25 cellular contexts compared by ENCODE assay signal in the genomic region with DNA sequence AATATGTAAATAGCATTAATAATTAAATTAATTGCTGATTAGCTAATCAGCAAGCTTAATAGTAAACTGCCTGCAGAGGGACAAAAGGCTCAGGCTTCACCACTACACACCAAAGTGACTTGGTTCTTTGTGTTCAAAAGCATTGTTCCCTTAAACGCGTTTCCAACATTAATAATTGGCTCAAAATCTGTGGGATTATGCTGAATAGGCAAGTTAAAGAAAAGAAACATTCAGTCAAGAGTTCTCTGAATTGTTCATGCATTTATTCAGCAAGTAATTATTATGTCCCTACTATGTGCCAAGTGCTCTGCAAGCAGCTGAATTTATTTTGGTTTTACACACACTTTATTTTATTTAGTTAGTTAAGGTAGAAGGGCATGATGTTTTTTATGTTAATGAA.
DNase-seq lines count a peak whose midpoint lies in the region; ATAC-seq, FAIRE-seq and TF ChIP-seq lines count a peak whose summit lies in the region.
"Had no signal": no experiment of that assay in that cellular context is flagged by ENCODE, and none has a peak within 500 bp of the region (broad histone marks: within the 10 kb centered on the region; RNA-seq: fewer than 3 reads in every experiment).

No MANE protein-coding gene starts in this region.

- no peaks in the 10 kb centered on the region for H3K36me3 ChIP-seq in neural progenitor cell
- H3K36me3 ChIP-seq: BLaER1 treated with 17β-estradiol and CSF1 and Interleukin-3, amounts not matched to agents 10 nM and 100 nM had no signal

- H3K9me3 ChIP-seq in A549 (peaks cover 3% of the 10 kb centered on the region; the same call in 1 of the 3 replicates), neural progenitor cell (ENCODE audit: low read depth) (no peaks in the 10 kb centered on the region)
- no peaks in the 10 kb centered on the region for H3K9me3 ChIP-seq in CD4-positive, alpha-beta T cell (ENCODE audit: control insufficient read depth, low read length)
- H3K9me3 ChIP-seq: BLaER1 treated with 17β-estradiol and CSF1 and Interleukin-3, amounts not matched to agents 10 nM and 100 nM had no signal

- H3K4me1 Mint-ChIP-seq in neural progenitor cell: no peaks in the 10 kb centered on the region
- no peaks in the 10 kb centered on the region for H3K4me1 Mint-ChIP-seq in CD4-positive, alpha-beta T cell (ENCODE audit: low read depth)
- H3K4me1 Mint-ChIP-seq: B cell; CD4-positive, alpha-beta memory T cell; CD8-positive, alpha-beta memory T cell had no signal

- H3K9me3 Mint-ChIP-seq in neural progenitor cell: no peaks in the 10 kb centered on the region
- H3K9me3 Mint-ChIP-seq in CD4-positive, alpha-beta T cell: no peaks in the 10 kb centered on the region

- H3K4me1 ChIP-seq in A549: no peaks in the 10 kb centered on the region
- peaks cover 17% of the 10 kb centered on the region for H3K4me1 ChIP-seq in neural progenitor cell

- no peak overlapping the region for H3K27ac ChIP-seq in A549
- no peak overlapping the region for H3K27ac ChIP-seq in neural progenitor cell
- no peak overlapping the region for H3K27ac ChIP-seq in CD4-positive, alpha-beta T cell (ENCODE audit: low read depth, low read length)
- H3K27ac ChIP-seq: 22Rv1; BLaER1 treated with 17β-estradiol and CSF1 and Interleukin-3, amounts not matched to agents 10 nM and 100 nM; C4-2B had no signal

- DNase-seq in NCI-H748 (lab: John Stamatoyannopoulos, UW; ENCODE audit: unreplicated experiment) (peak; percentile 3), NCI-H748 treated with DMSO at 0.1 percent for 48 hours (lab: John Stamatoyannopoulos, UW) (no peak), A549 (ENCODE audit: low read depth in 1 of 2, low spot score in 1 of 2) (no peak), neural progenitor cell (ENCODE audit: low spot score) (no peak), AG08395 (ENCODE audit: low spot score) (no peak)
- DNase-seq in CD4-positive, alpha-beta T cell: no peak
- DNase-seq: ACHN; AML-193; CD4-positive, alpha-beta memory T cell; CD8-positive, alpha-beta memory T cell; COR-L47; DMS 273 treated with DMSO at 0.1 percent for 48 hours; DMS153; DMS53; DMS79; DND-41; EL; GDM1 had no signal

- H3K79me2 ChIP-seq in neural progenitor cell (ENCODE audit: low read depth): peaks cover 6% of the 10 kb centered on the region

- no peaks in the 10 kb centered on the region for H3K27me3 ChIP-seq in neural progenitor cell
- no peaks in the 10 kb centered on the region for H3K27me3 ChIP-seq in CD4-positive, alpha-beta T cell (ENCODE audit: control insufficient read depth, insufficient read depth, low read length)
- H3K27me3 ChIP-seq: BLaER1 treated with 17β-estradiol and CSF1 and Interleukin-3, amounts not matched to agents 10 nM and 100 nM had no signal

- CTCF ChIA-PET in A549 (lab: Yijun Ruan, JAX): no interaction called here
- CTCF ChIA-PET in CD4-positive, alpha-beta T cell (lab: Charles Lee): no interaction called here

- ATAC-seq in A549: no peak
- ATAC-seq in CD4-positive, alpha-beta T cell (ENCODE audit: poor library complexity): no peak
- ATAC-seq: GM12878 had no signal

- no peak overlapping the region for H3K4me3 ChIP-seq in A549
- no peak overlapping the region for H3K4me3 ChIP-seq in neural progenitor cell
- H3K4me3 ChIP-seq: BLaER1 treated with 17β-estradiol and CSF1 and Interleukin-3, amounts not matched to agents 10 nM and 100 nM; GM12878 had no signal

- TF ChIP-seq EP300 in A549 (IDR thresholded peaks at IDR 0.05): no peak

- H3K4me2 ChIP-seq in A549 (no peak overlapping the region), neural progenitor cell (peak overlapping the region; percentile 11)
- H3K4me2 ChIP-seq: BLaER1 treated with 17β-estradiol and CSF1 and Interleukin-3, amounts not matched to agents 10 nM and 100 nM had no signal

- no peak for TF ChIP-seq RAD21 in A549 (conservative IDR thresholded peaks at IDR 0.05 in 1 of 2, IDR thresholded peaks at IDR 0.05 in 1 of 2)

- no peak for TF ChIP-seq POLR2A in A549 (IDR thresholded peaks at IDR 0.05; ENCODE audit: low read length)

- TF ChIP-seq CTCF in A549 (IDR thresholded peaks at IDR 0.05) (no peak), neural progenitor cell (IDR thresholded peaks at IDR 0.05) (no peak)
- no peak for TF ChIP-seq CTCF in CD4-positive, alpha-beta T cell (IDR thresholded peaks at IDR 0.05)

- intact Hi-C loops in CD4-positive, alpha-beta T cell (cut with DNase I, micrococcal nuclease): no loop called here

- H3K9ac ChIP-seq in neural progenitor cell: no peak overlapping the region
- H3K9ac ChIP-seq: BLaER1 treated with 17β-estradiol and CSF1 and Interleukin-3, amounts not matched to agents 10 nM and 100 nM had no signal

- no peak overlapping the region for H3K4me3 Mint-ChIP-seq in neural progenitor cell
- H3K4me3 Mint-ChIP-seq in CD4-positive, alpha-beta T cell: no peak overlapping the region
- H3K4me3 Mint-ChIP-seq: B cell; CD4-positive, alpha-beta memory T cell; CD8-positive, alpha-beta memory T cell had no signal

- no peaks in the 10 kb centered on the region for H3K36me3 Mint-ChIP-seq in neural progenitor cell
- H3K36me3 Mint-ChIP-seq in CD4-positive, alpha-beta T cell (ENCODE audit: low read depth): no peaks in the 10 kb centered on the region
- H3K36me3 Mint-ChIP-seq: CD4-positive, alpha-beta memory T cell; CD8-positive, alpha-beta memory T cell had no signal

- FAIRE-seq in A549 (lab: Jason Lieb, UNC): no peak
- FAIRE-seq: GM12878, GM12892, GM18507 had no signal

- H3K27me3 Mint-ChIP-seq in neural progenitor cell (ENCODE audit: insufficient read depth, low read depth): no peaks in the 10 kb centered on the region
- no peaks in the 10 kb centered on the region for H3K27me3 Mint-ChIP-seq in CD4-positive, alpha-beta T cell
- H3K27me3 Mint-ChIP-seq: B cell; CD4-positive, alpha-beta memory T cell had no signal

- H4K20me1 ChIP-seq in neural progenitor cell (ENCODE audit: low read depth): peaks cover under 1% of the 10 kb centered on the region
- H4K20me1 ChIP-seq: BLaER1 treated with 17β-estradiol and CSF1 and Interleukin-3, amounts not matched to agents 10 nM and 100 nM had no signal

- H3K27ac Mint-ChIP-seq in neural progenitor cell: no peak overlapping the region
- H3K27ac Mint-ChIP-seq in CD4-positive, alpha-beta T cell: no peak overlapping the region
- H3K27ac Mint-ChIP-seq: B cell; CD4-positive, alpha-beta memory T cell; CD8-positive, alpha-beta memory T cell had no signal

- POLR2A ChIA-PET in A549 (lab: Yijun Ruan, JAX): no interaction called here
- POLR2A ChIA-PET in CD4-positive, alpha-beta T cell (lab: Charles Lee): no interaction called here

- no peaks in the 10 kb centered on the region for H3F3A ChIP-seq in neural progenitor cell (ENCODE audit: low read depth)

- no peak overlapping the region for H2AFZ ChIP-seq in neural progenitor cell (replicated peaks)

- 8% methylated on average over 2 of the region's 2 CpGs for WGBS in A549 (ENCODE audit: missing lambda C conversion rate)

TF ChIP-seq in A549, 52 proteins besides CTCF, POLR2A, EP300 and RAD21:
- TF ChIP-seq, protein P1, sequence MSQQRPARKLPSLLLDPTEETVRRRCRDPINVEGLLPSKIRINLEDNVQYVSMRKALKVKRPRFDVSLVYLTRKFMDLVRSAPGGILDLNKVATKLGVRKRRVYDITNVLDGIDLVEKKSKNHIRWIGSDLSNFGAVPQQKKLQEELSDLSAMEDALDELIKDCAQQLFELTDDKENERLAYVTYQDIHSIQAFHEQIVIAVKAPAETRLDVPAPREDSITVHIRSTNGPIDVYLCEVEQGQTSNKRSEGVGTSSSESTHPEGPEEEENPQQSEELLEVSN (IDR thresholded peaks at IDR 0.05; ENCODE audit: borderline replicate concordance, low read depth): no peak
- TF ChIP-seq MAFK (IDR thresholded peaks at IDR 0.05; ENCODE audit: partially characterized antibody): peak; percentile 77
- TF ChIP-seq SREBF2 (IDR thresholded peaks at IDR 0.05): no peak
- no peak for TF ChIP-seq MYC (IDR thresholded peaks at IDR 0.05; ENCODE audit: borderline replicate concordance, low read length)
